12 cellular contexts compared by ENCODE assay signal in genomic region chr13:77832339-77833100, GRCh38.
A peak's percentile ranks its signal among the peaks of the same experiment; 100 is the strongest.
DNase-seq lines count a peak whose midpoint lies in the region; ATAC-seq and TF ChIP-seq lines count a peak whose summit lies in the region.
"Had no signal": no experiment of that assay in that cellular context is flagged by ENCODE, and none has a peak within 500 bp of the region (broad histone marks: within the 10 kb centered on the region; RNA-seq: fewer than 3 reads in every experiment).

No MANE protein-coding gene starts in this region.

- 92 to 95% methylated on average over 2 of the region's 2 CpGs for WGBS in upper lobe of left lung, 2 donors

- H3K4me3 ChIP-seq in left lung (no peak overlapping the region), upper lobe of left lung (no peak overlapping the region), uterus (no peak overlapping the region)
- H3K4me3 ChIP-seq: transverse colon had no signal

- TF ChIP-seq CTCF in left lung (IDR thresholded peaks at IDR 0.05): no peak
- TF ChIP-seq CTCF in upper lobe of left lung (IDR thresholded peaks at IDR 0.05): no peak
- TF ChIP-seq CTCF in uterus (IDR thresholded peaks at IDR 0.05): no peak

- no peak for TF ChIP-seq EP300 in upper lobe of left lung (IDR thresholded peaks at IDR 0.05)

- DNase-seq in Right ventricle myocardium inferior (ENCODE audit: missing footprints) (no peak), cardiac septum (ENCODE audit: low spot score) (no peak), left lung (no peak), upper lobe of left lung (no peak), NCI-H2196 treated with DMSO at 0.1 percent for 48 hours (lab: John Stamatoyannopoulos, UW; ENCODE audit: unreplicated experiment) (no peak), uterus (no peak), 8988T (no peak)
- DNase-seq: activated CD4-positive, CD25-positive, alpha-beta regulatory T cell; amygdala; NCI-H524; transverse colon had no signal

- H3K4me1 ChIP-seq in left lung: peaks cover 0 to 45% of the 10 kb centered on the region in 2 donors
- peaks cover 0 to 8% (median 5%) of the 10 kb centered on the region in 4 donors for H3K4me1 ChIP-seq in upper lobe of left lung
- no peaks in the 10 kb centered on the region for H3K4me1 ChIP-seq in uterus

- intact Hi-C loops in Right ventricle myocardium inferior (cut with DNase I): loop anchor here (10.0 kb wide), 1 partner anchor 82 kb away; the partner anchor contains the start of gene EDNRB
- intact Hi-C loops in cardiac septum (cut with DNase I): no loop called here
- intact Hi-C loops in left lung (cut with DNase I): no loop called here
- intact Hi-C loops in uterus (cut with DNase I; ENCODE audit: low total_unique reads): no loop called here

- H3K27me3 ChIP-seq in left lung (no peaks in the 10 kb centered on the region), upper lobe of left lung (no peaks in the 10 kb centered on the region), uterus (no peaks in the 10 kb centered on the region)
- H3K27me3 ChIP-seq: transverse colon had no signal

- H3K9me3 ChIP-seq in left lung: no peaks in the 10 kb centered on the region
- no peaks in the 10 kb centered on the region for H3K9me3 ChIP-seq in upper lobe of left lung
- H3K9me3 ChIP-seq in uterus: no peaks in the 10 kb centered on the region
- H3K9me3 ChIP-seq: transverse colon had no signal

- H3K27ac ChIP-seq in cingulate gyrus (ENCODE audit: low read depth, low read length) (peak overlapping the region; percentile 15), left lung (peak overlapping the region; percentile 17 to 85), upper lobe of left lung (peak overlapping the region; percentile 5 to 71 (median 22)), uterus (peak overlapping the region in 1 of 2 donors; percentile 45)

- no peaks in the 10 kb centered on the region for H3K36me3 ChIP-seq in left lung
- no peaks in the 10 kb centered on the region for H3K36me3 ChIP-seq in upper lobe of left lung
- no peaks in the 10 kb centered on the region for H3K36me3 ChIP-seq in uterus
- H3K36me3 ChIP-seq: transverse colon had no signal

- TF ChIP-seq POLR2A in upper lobe of left lung (IDR thresholded peaks at IDR 0.05) (no peak), uterus (IDR thresholded peaks at IDR 0.05) (no peak)

- ATAC-seq in Right ventricle myocardium inferior: peak; percentile 91
- peak; percentile 76 for ATAC-seq in left lung
- ATAC-seq in upper lobe of left lung (ENCODE audit: low FRiP score in 2 of 2): peak in 1 of 2 donors; percentile 86
